In genomic region chr2:200713003-200713703, GRCh38 we compare ENCODE assay signal across 1 cellular context.
TF ChIP-seq lines count a peak whose summit lies in the region.

No MANE protein-coding gene starts in this region.

TF ChIP-seq in K562, 482 proteins besides CTCF, POLR2A, EP300 and RAD21 (continued from another document):
- TF ChIP-seq ZFP30 (CRISPR knock-in tag; IDR thresholded peaks at IDR 0.05; ENCODE audit: borderline replicate concordance) (no peak), EP400 (IDR thresholded peaks at IDR 0.05) (peak; percentile 54; the same call in 1 of the 2 replicates)
TF ChIP-seq in K562: peak in this region for 69.
